ENCODE assay signal across 1 cellular context in the genomic region with DNA sequence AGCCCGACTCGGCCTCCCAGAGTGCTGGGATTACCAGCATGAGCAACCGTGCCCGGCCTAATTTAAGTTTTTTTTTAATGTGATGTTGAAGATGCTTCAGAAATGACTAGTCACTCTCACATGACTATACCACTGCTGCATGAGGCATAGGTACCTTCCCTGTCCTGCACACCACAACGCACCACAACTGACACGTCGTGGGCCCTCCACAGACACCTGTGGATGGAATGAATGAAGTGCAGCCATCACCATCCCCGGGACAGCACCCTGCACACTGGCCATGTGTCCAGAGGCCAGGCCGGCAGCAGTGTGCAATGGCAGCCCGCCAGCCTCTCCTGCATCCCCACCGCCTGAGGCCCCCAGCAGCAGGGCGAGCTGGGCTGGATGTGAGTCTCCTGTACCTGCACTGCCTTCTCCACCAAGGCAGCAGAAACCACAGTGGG.
TF ChIP-seq lines count a peak whose summit lies in the region.

No MANE protein-coding gene starts in this region.

TF ChIP-seq in GM12878, 131 proteins besides CTCF, POLR2A, EP300 and RAD21 (continued from another document):
- TF ChIP-seq KDM1A (IDR thresholded peaks at IDR 0.05; ENCODE audit: borderline replicate concordance), result no peak
- TF ChIP-seq CEBPB (IDR thresholded peaks at IDR 0.05; ENCODE audit: borderline replicate concordance in 1 of 2, low read depth in 2 of 2, low read length in 2 of 2), result no peak
- peak; percentile 71 for TF ChIP-seq BMI1 (IDR thresholded peaks at IDR 0.05; ENCODE audit: borderline replicate concordance)
- TF ChIP-seq CHD1 (IDR thresholded peaks at IDR 0.05; ENCODE audit: low read depth, low read length), result no peak
- TF ChIP-seq ZNF274 (IDR thresholded peaks at IDR 0.05; ENCODE audit: insufficient read depth, insufficient read length), result no peak
- TF ChIP-seq SIN3A (IDR thresholded peaks at IDR 0.05; ENCODE audit: low read depth, low read length), result no peak
- TF ChIP-seq, protein P1, sequence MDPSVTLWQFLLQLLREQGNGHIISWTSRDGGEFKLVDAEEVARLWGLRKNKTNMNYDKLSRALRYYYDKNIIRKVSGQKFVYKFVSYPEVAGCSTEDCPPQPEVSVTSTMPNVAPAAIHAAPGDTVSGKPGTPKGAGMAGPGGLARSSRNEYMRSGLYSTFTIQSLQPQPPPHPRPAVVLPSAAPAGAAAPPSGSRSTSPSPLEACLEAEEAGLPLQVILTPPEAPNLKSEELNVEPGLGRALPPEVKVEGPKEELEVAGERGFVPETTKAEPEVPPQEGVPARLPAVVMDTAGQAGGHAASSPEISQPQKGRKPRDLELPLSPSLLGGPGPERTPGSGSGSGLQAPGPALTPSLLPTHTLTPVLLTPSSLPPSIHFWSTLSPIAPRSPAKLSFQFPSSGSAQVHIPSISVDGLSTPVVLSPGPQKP (IDR thresholded peaks at IDR 0.05; ENCODE audit: low read depth, low read length), result no peak
- peak; percentile 91 for TF ChIP-seq CREM (IDR thresholded peaks at IDR 0.05; ENCODE audit: low read depth)
- TF ChIP-seq, protein P2, sequence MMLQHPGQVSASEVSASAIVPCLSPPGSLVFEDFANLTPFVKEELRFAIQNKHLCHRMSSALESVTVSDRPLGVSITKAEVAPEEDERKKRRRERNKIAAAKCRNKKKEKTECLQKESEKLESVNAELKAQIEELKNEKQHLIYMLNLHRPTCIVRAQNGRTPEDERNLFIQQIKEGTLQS (IDR thresholded peaks at IDR 0.05; ENCODE audit: borderline replicate concordance, extremely low read depth, low read depth, low read length), result no peak
- no peak for TF ChIP-seq SUPT20H (IDR thresholded peaks at IDR 0.05; ENCODE audit: borderline replicate concordance, control insufficient read depth, low read depth, low read length)
- TF ChIP-seq CBX3 (IDR thresholded peaks at IDR 0.05; ENCODE audit: borderline replicate concordance, low read depth), result no peak
- peak; percentile 40; the same call in 1 of the 2 replicates for TF ChIP-seq SREBF2 (IDR thresholded peaks at IDR 0.05; ENCODE audit: low read length)
- no peak for TF ChIP-seq EZH2 (IDR thresholded peaks at IDR 0.05; ENCODE audit: borderline replicate concordance, control insufficient read depth, low read depth, low read length)
- peak; percentile 84 for TF ChIP-seq NFIC (IDR thresholded peaks at IDR 0.05; ENCODE audit: low read depth, low read length)
- no peak for TF ChIP-seq RBBP5 (conservative IDR thresholded peaks at IDR 0.05)
- TF ChIP-seq, protein P3, sequence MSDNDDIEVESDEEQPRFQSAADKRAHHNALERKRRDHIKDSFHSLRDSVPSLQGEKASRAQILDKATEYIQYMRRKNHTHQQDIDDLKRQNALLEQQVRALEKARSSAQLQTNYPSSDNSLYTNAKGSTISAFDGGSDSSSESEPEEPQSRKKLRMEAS (IDR thresholded peaks at IDR 0.05; ENCODE audit: low read depth, low read length), result 0 out of 2 replicates have a peak, but pooled peaks have one; percentile 36
- TF ChIP-seq ZNF384 (IDR thresholded peaks at IDR 0.05; ENCODE audit: borderline replicate concordance, low read depth, low read length), result peak; percentile 89
- TF ChIP-seq ZNF217 (IDR thresholded peaks at IDR 0.05), result peak; percentile 93
- peak; percentile 94 for TF ChIP-seq MTA2 (IDR thresholded peaks at IDR 0.05; ENCODE audit: low read depth)
- TF ChIP-seq ZSCAN29 (IDR thresholded peaks at IDR 0.05), result no peak
- TF ChIP-seq FOS (IDR thresholded peaks at IDR 0.05; ENCODE audit: borderline replicate concordance, extremely low read depth, insufficient read length), result no peak
- no peak for TF ChIP-seq ZNF207 (IDR thresholded peaks at IDR 0.05; ENCODE audit: borderline replicate concordance)
- no peak for TF ChIP-seq MYB (IDR thresholded peaks at IDR 0.05; ENCODE audit: borderline replicate concordance, low read depth, low read length)
- TF ChIP-seq SMC3 (IDR thresholded peaks at IDR 0.05; ENCODE audit: borderline replicate concordance, low read length), result no peak
- peak; percentile 93 to 96 for TF ChIP-seq BHLHE40 (IDR thresholded peaks at IDR 0.05; ENCODE audit: borderline replicate concordance in 1 of 2, low read depth in 2 of 2, low read length in 1 of 2)
- peak; percentile 86 for TF ChIP-seq MXI1 (IDR thresholded peaks at IDR 0.05; ENCODE audit: low read depth, low read length)
- peak; percentile 59 for TF ChIP-seq KLF5 (IDR thresholded peaks at IDR 0.05; ENCODE audit: partially characterized antibody)
- TF ChIP-seq NFYA (IDR thresholded peaks at IDR 0.05; ENCODE audit: borderline replicate concordance, low read depth, low read length), result no peak
- TF ChIP-seq TAF1 (IDR thresholded peaks at IDR 0.05; ENCODE audit: borderline replicate concordance, low read depth, low read length), result no peak
- TF ChIP-seq RUNX3 (IDR thresholded peaks at IDR 0.05; ENCODE audit: low read length), result peak; percentile 94
- peak; percentile 86; the same call in 1 of the 2 replicates for TF ChIP-seq FOXM1 (IDR thresholded peaks at IDR 0.05; ENCODE audit: low read depth, low read length)
